Comparison of ENCODE assay signal across 20 cellular contexts in genomic region chr11:134363592-134363991, GRCh38.
"Had no signal": no experiment of that assay in that cellular context is flagged by ENCODE, and none has a peak within 500 bp of the region (broad histone marks: within the 10 kb centered on the region; RNA-seq: fewer than 3 reads in every experiment).

No MANE protein-coding gene starts in this region.

- H3K36me3 ChIP-seq: gastrocnemius medialis, heart right ventricle, pancreas had no signal

- H3K27ac ChIP-seq: dorsolateral prefrontal cortex, gastrocnemius medialis, heart right ventricle, pancreas had no signal

- H3K4me3 Mint-ChIP-seq: activated CD4-positive, alpha-beta memory T cell treated with anti-CD3 and anti-CD28 coated beads for 36 hours; activated CD4-positive, alpha-beta T cell treated with anti-CD3 and anti-CD28 coated beads for 36 hours; activated CD8-positive, alpha-beta memory T cell treated with anti-CD3 and anti-CD28 coated beads, Interleukin-2, amount 10 ng/mL, durations not matched to agents 7 days and 5 days; activated naive CD4-positive, alpha-beta T cell treated with anti-CD3 and anti-CD28 coated beads, Interleukin-2, amount 10 ng/mL, durations not matched to agents 7 days and 5 days; naive B cell; T-helper 2 cell treated with Interferon-gamma antibody and Interleukin-4, amounts not matched to agents 5 μg/mL and 100 μg/mL, for 36 hours had no signal

- H3K4me3 ChIP-seq: dorsolateral prefrontal cortex, gastrocnemius medialis, heart right ventricle, pancreas had no signal

- H3K27ac Mint-ChIP-seq: activated CD4-positive, alpha-beta memory T cell treated with anti-CD3 and anti-CD28 coated beads for 36 hours; activated CD4-positive, alpha-beta T cell treated with anti-CD3 and anti-CD28 coated beads for 36 hours; activated CD8-positive, alpha-beta memory T cell treated with anti-CD3 and anti-CD28 coated beads, Interleukin-2, amount 10 ng/mL, durations not matched to agents 7 days and 5 days; activated naive CD4-positive, alpha-beta T cell treated with anti-CD3 and anti-CD28 coated beads, Interleukin-2, amount 10 ng/mL, durations not matched to agents 7 days and 5 days; activated T-helper 2 cell treated with anti-CD3 and anti-CD28 coated beads, Interferon-gamma antibody, Interleukin-2, Interleukin-4, amounts not matched to agents 10 μg/mL and 5 μg/mL and 100 μg/mL, durations not matched to agents 14 hours and 24 hours and 36 hours; naive B cell; T-helper 2 cell treated with Interferon-gamma antibody and Interleukin-4, amounts not matched to agents 5 μg/mL and 100 μg/mL, for 36 hours had no signal

- H3K36me3 Mint-ChIP-seq: activated CD4-positive, alpha-beta memory T cell treated with anti-CD3 and anti-CD28 coated beads for 36 hours; activated CD8-positive, alpha-beta memory T cell treated with anti-CD3 and anti-CD28 coated beads, Interleukin-2, amount 10 ng/mL, durations not matched to agents 7 days and 5 days; activated naive CD4-positive, alpha-beta T cell treated with anti-CD3 and anti-CD28 coated beads, Interleukin-2, amount 10 ng/mL, durations not matched to agents 7 days and 5 days had no signal

- ATAC-seq: activated CD4-positive, alpha-beta T cell treated with anti-CD3 and anti-CD28 coated beads for 36 hours; activated CD8-positive, alpha-beta memory T cell treated with anti-CD3 and anti-CD28 coated beads, Interleukin-2, amount 10 ng/mL, durations not matched to agents 7 days and 5 days; gastrocnemius medialis; heart right ventricle; left colon; pancreas had no signal

- H3K27me3 ChIP-seq: gastrocnemius medialis, pancreas had no signal

- DNase-seq: activated CD4-positive, alpha-beta memory T cell treated with anti-CD3 and anti-CD28 coated beads for 36 hours; activated CD4-positive, alpha-beta T cell treated with anti-CD3 and anti-CD28 coated beads for 36 hours; activated CD8-positive, alpha-beta memory T cell treated with anti-CD3 and anti-CD28 coated beads, Interleukin-2, amount 10 ng/mL, durations not matched to agents 7 days and 5 days; activated naive CD4-positive, alpha-beta T cell treated with anti-CD3 and anti-CD28 coated beads, Interleukin-2, amount 10 ng/mL, durations not matched to agents 7 days and 5 days; activated T-cell treated with anti-CD3 and anti-CD28 coated beads, Interleukin-2, amount 50 U/mL, for 1 hour; erythroblast; gastrocnemius medialis; heart right ventricle; left colon; mammary epithelial cell; naive B cell; stimulated activated CD4-positive, alpha-beta T cell treated with anti-CD3 and anti-CD28 coated beads, Interleukin-15, amount 100 ng/mL, for 24 hours; stimulated activated CD4-positive, alpha-beta T cell treated with anti-CD3 and anti-CD28 coated beads, Interleukin-4, amount 100 ng/mL, for 24 hours; stimulated activated naive CD4-positive, alpha-beta T cell treated with Interleukin-2 at 50 U/mL for 16 hours; substantia nigra; trophoblast cell had no signal

- H3K9me3 ChIP-seq: gastrocnemius medialis, heart right ventricle, pancreas had no signal

- H3K4me1 ChIP-seq: gastrocnemius medialis, pancreas had no signal

- H3K9me3 Mint-ChIP-seq: activated CD4-positive, alpha-beta memory T cell treated with anti-CD3 and anti-CD28 coated beads for 36 hours; activated naive CD4-positive, alpha-beta T cell treated with anti-CD3 and anti-CD28 coated beads, Interleukin-2, amount 10 ng/mL, durations not matched to agents 7 days and 5 days; activated T-helper 2 cell treated with anti-CD3 and anti-CD28 coated beads, Interferon-gamma antibody, Interleukin-2, Interleukin-4, amounts not matched to agents 10 μg/mL and 5 μg/mL and 100 μg/mL, durations not matched to agents 14 hours and 24 hours and 36 hours; T-helper 2 cell treated with Interferon-gamma antibody and Interleukin-4, amounts not matched to agents 5 μg/mL and 100 μg/mL, for 36 hours had no signal
